ENCODE assay signal across 8 cellular contexts in the genomic region with DNA sequence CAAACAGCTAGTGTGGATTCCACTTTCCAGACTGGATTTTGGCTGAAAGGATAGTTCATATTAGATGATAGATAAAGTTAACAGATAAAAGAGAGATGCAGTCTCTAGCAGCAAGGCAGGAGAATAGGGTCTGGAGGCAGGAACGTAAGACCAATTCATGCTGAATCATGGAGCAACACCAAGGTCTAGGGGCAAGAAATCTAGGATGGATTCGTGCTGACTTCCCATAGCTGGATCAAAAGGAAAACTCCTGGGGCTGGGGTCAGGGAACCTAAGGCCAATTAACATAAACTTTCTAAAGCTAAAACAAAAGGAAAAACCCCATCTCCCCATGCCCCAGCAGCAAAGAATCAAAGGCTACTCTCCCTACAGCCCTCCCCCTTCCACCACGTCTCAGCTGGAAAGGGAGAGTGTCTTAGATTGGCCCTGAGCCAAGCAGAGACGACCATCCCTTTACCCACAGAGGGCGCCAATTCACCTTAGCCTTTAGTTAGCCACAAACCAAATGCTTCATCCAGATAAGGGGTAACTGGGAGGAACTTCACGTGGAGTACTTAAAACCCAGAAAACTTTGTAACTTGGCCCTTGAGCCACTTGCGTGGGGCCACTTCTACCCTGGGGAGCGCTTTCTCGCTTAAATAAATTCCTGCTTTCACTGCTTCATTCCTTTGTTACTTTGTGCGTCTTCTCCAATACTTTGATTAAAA. TPM values are rescaled to one million over a fixed set of nuclear protein-coding genes. Genes with fewer than 3 reads are reported as not detected.
DNase-seq lines count a peak whose midpoint lies in the region; ATAC-seq, FAIRE-seq and TF ChIP-seq lines count a peak whose summit lies in the region.

No MANE protein-coding gene starts in this region.

- in situ Hi-C loops in K562 (cut with MboI) = no loop called here
- in situ Hi-C loops in HepG2 (cut with HindIII; ENCODE audit: extremely low pct_ligation_motif_present, low pct_unique_long_range_greater_than_20kb) = no loop called here

- DNase-seq in GM12891 (ENCODE audit: insufficient read length, low spot score) (peak; percentile 12), NCI-H1930 (lab: John Stamatoyannopoulos, UW) (peak; percentile 5 to 44), T-helper 9 cell (peak; percentile 38), K562 (ENCODE audit: extremely low read depth in 1 of 4, low spot score in 3 of 4) (peak; percentile 89 to 97 (median 91)), HepG2 (ENCODE audit: low spot score) (peak; percentile 74)
- peak; percentile 5 for DNase-seq in stimulated activated CD8-positive, alpha-beta memory T cell treated with anti-CD3 and anti-CD28 coated beads, Interleukin-15, amount 100 ng/mL, for 24 hours (ENCODE audit: low read depth)

- H3K9me3 ChIP-seq in K562 (replicated peaks; ENCODE audit: control insufficient read depth, insufficient read depth, low read depth, low read length) (no peaks in the 10 kb centered on the region), HepG2 (ENCODE audit: low read length) (no peaks in the 10 kb centered on the region)

- no peak overlapping the region for H3K27ac ChIP-seq in K562 (ENCODE audit: extremely low read depth, low read depth, low read length)
- H3K27ac ChIP-seq in HepG2 (ENCODE audit: extremely low read length, insufficient read depth, low read length) = no peak overlapping the region

- peak; percentile 80 for TF ChIP-seq EP300 in K562 (IDR thresholded peaks at IDR 0.05; ENCODE audit: low read length)
- TF ChIP-seq EP300 in HepG2 (IDR thresholded peaks at IDR 0.05; ENCODE audit: low read depth in 2 of 2, low read length in 2 of 2) = no peak
- no peak for TF ChIP-seq EP300 in HepG2 (CRISPR knock-in tag; IDR thresholded peaks at IDR 0.05; ENCODE audit: borderline replicate concordance)

- intact Hi-C loops in K562 (cut with micrococcal nuclease) (loop anchor here (1.0 kb wide), 1 partner anchor 39 kb away; no protein-coding TSS in a partner anchor), HepG2 (cut with micrococcal nuclease; ENCODE audit: unreplicated experiment) (no loop called here)

- H3K4me3 ChIP-seq in K562 (no peak overlapping the region), HepG2 (replicated peaks in 1 of 3; ENCODE audit: insufficient read depth in 1 of 3, low read depth in 2 of 3, low read length in 3 of 3) (no peak overlapping the region)

- peak overlapping the region; percentile 33 for H3K4me2 ChIP-seq in K562 (ENCODE audit: insufficient read depth, low read length)
- H3K4me2 ChIP-seq in HepG2 (ENCODE audit: low read depth, low read length) = no peak overlapping the region

- H4K20me1 ChIP-seq in K562 (replicated peaks; ENCODE audit: control insufficient read depth, insufficient read depth, low read length) (no peaks in the 10 kb centered on the region; the same call in 1 of the 2 replicates), HepG2 (ENCODE audit: insufficient read depth, low read length) (no peaks in the 10 kb centered on the region)

- H3K9ac ChIP-seq in K562 (ENCODE audit: insufficient read depth in 1 of 2, low read depth in 2 of 2, low read length in 2 of 2) (no peak overlapping the region; a peak in 1 of 4 replicates), HepG2 (ENCODE audit: insufficient read depth, low read depth, low read length) (no peak overlapping the region)

- 1% methylated on average over 10 of the region's 10 CpGs for WGBS in K562 (ENCODE audit: insufficient coverage, low coverage, missing lambda C conversion rate)
- 20% methylated on average over 10 of the region's 10 CpGs for WGBS in HepG2 (ENCODE audit: low lambda C conversion rate)

- H3K79me2 ChIP-seq in K562 (ENCODE audit: control insufficient read depth, insufficient read depth, low read length) (no peaks in the 10 kb centered on the region), HepG2 (ENCODE audit: insufficient read depth, low read length) (no peaks in the 10 kb centered on the region)

- POLR2A ChIA-PET in K562 (lab: Yijun Ruan, JAX) (interaction anchor here (0.6 to 1.0 kb wide), 3 partner anchors 9 to 585 kb away, joined by 3 to 4 read pairs (median 4); no protein-coding TSS in a partner anchor), HepG2 (lab: Yijun Ruan, JAX) (no interaction called here)

- BruUV-seq in K562 (replicated peaks; lab: Mats Ljungman, UMichigan) (no TSS peak), HepG2 (replicated peaks; lab: Mats Ljungman, UMichigan) (no TSS peak)

- TF ChIP-seq RAD21 in K562 (CRISPR knock-in tag; conservative IDR thresholded peaks at IDR 0.05 in 1 of 2, IDR thresholded peaks at IDR 0.05 in 1 of 2) = peak; percentile 71 to 82
- TF ChIP-seq RAD21 in HepG2 (CRISPR knock-in tag; IDR thresholded peaks at IDR 0.05) = 0 out of 2 replicates have a peak, but pooled peaks have one; percentile 7

- H2AFZ ChIP-seq in K562 (ENCODE audit: low read depth, low read length) (peak overlapping the region; percentile 82), HepG2 (ENCODE audit: low read length) (no peak overlapping the region)

- TF ChIP-seq POLR2A in GM12891 (IDR thresholded peaks at IDR 0.05; ENCODE audit: low read depth, low read length) (no peak), K562 (conservative IDR thresholded peaks at IDR 0.05) (no peak), HepG2 (IDR thresholded peaks at IDR 0.05; ENCODE audit: insufficient read depth in 1 of 2, low read depth in 2 of 2, low read length in 2 of 2) (no peak)

- no peaks in the 10 kb centered on the region for H3K9me1 ChIP-seq in K562 (ENCODE audit: control insufficient read depth, insufficient read depth, low read length)

- H3K4me1 ChIP-seq in K562 (replicated peaks in 1 of 2; ENCODE audit: control insufficient read depth in 2 of 2, insufficient read depth in 2 of 2, low read length in 2 of 2) (peaks cover 0 to 8% of the 10 kb centered on the region in 2 experiments; a peak in 2 of 5 replicates), HepG2 (ENCODE audit: insufficient read depth, low read length) (no peaks in the 10 kb centered on the region)

- TF ChIP-seq CTCF in K562 (IDR thresholded peaks at IDR 0.05 in 2 of 3, conservative IDR thresholded peaks at IDR 0.05 in 1 of 3; ENCODE audit: insufficient read depth in 2 of 3, low read depth in 1 of 3, low read length in 3 of 3) (peak; percentile 87 to 94 (median 90)), HepG2 (CRISPR knock-in tag; IDR thresholded peaks at IDR 0.05) (peak; percentile 80)

- peak; percentile 87 for FAIRE-seq in GM12891 (lab: Jason Lieb, UNC)
- peak; percentile 100 for FAIRE-seq in K562 (lab: Jason Lieb, UNC)
- FAIRE-seq in HepG2 (lab: Jason Lieb, UNC) = peak; percentile 97

- ATAC-seq in K562 (peak; percentile 97), HepG2 (peak; percentile 89), HG02884 (IDR thresholded peaks at IDR 0.05; ENCODE audit: unreplicated experiment) (no peak), HG03095 (IDR thresholded peaks at IDR 0.05; ENCODE audit: unreplicated experiment) (no peak)

- peaks cover 21 to 47% of the 10 kb centered on the region in 2 experiments; a peak in 4 of 5 replicates for H3K27me3 ChIP-seq in K562 (ENCODE audit: control insufficient read depth in 2 of 2, insufficient read depth in 2 of 2, low read length in 2 of 2)
- H3K27me3 ChIP-seq in HepG2 (ENCODE audit: control insufficient read depth in 1 of 2, insufficient read depth in 2 of 2, low read length in 2 of 2) = peaks cover 3 to 41% of the 10 kb centered on the region in 2 experiments; a peak in 4 of 5 replicates

- CTCF ChIA-PET in K562 (lab: Yijun Ruan, JAX; ENCODE audit: low intra/inter-chr PET ratio) (interaction anchor here (0.8 to 2.2 kb wide), 3 partner anchors 10 to 40 kb away, joined by 3 to 16 read pairs (median 3); no protein-coding TSS in a partner anchor), HepG2 (lab: Yijun Ruan, JAX; ENCODE audit: low intra/inter-chr PET ratio, low total read pairs) (interaction anchor here (1.3 to 1.7 kb wide), 2 partner anchors 40 to 403 kb away, joined by 3 to 5 read pairs; no protein-coding TSS in a partner anchor)

- H3K36me3 ChIP-seq in K562 (ENCODE audit: control insufficient read depth, insufficient read depth, low read length) = no peaks in the 10 kb centered on the region
- H3K36me3 ChIP-seq in HepG2 (replicated peaks in 1 of 2; ENCODE audit: control insufficient read depth in 1 of 2, insufficient read depth in 2 of 2, low read length in 2 of 2) = no peaks in the 10 kb centered on the region

RNA-seq across cellular contexts. Expression of gene TREM1, which starts 7.6 kb away (rescaled TPM):
- polyA plus RNA-seq in GM12891 (2012; ENCODE audit: low read depth, missing spikeins) = 0.78 TPM
- not detected in 2 replicates for total RNA-seq in K562 (2011; cell fraction: chromatin; rRNA removed; ENCODE audit: low replicate concordance)
- total RNA-seq in K562 (2011; cell fraction: nucleolus; rRNA removed) = not detected in 2 replicates
- total RNA-seq in K562 (2011; cell fraction: nucleoplasm; rRNA removed) = not detected in 2 replicates
- not detected in 2 replicates for total RNA-seq in K562 (2014; rRNA removed)
- total RNA-seq in K562 (2014; rRNA removed; fragmentation: Illumina TruSeq; extraction: Trizol) = not detected in 2 replicates
- not detected in 2 replicates for total RNA-seq in K562 (2015; rRNA removed; fragmentation: Illumina TruSeq; extraction: Trizol)
- total RNA-seq in K562 (2021) = not detected in 2 replicates
- polyA plus RNA-seq in K562 (2011; rRNA removed) = not detected in 2 replicates
- polyA plus RNA-seq in K562 (2011; cell fraction: cytosol; rRNA removed) = not detected in 2 replicates
- polyA plus RNA-seq in K562 (2011; cell fraction: nucleus; rRNA removed) = not detected in 2 replicates
- 0.55 TPM in 1 of 2 replicates, not detected in the other for polyA plus RNA-seq in K562 (2012)
- not detected in 2 replicates for polyA plus RNA-seq in K562 (2014; fragmentation: Illumina TruSeq; extraction: Trizol)
- polyA plus RNA-seq in K562 (2014; fragmentation: Nextera tagmentation; extraction: Ambion mirVana) = not detected
- polyA plus RNA-seq in K562 (2014; rRNA removed) = not detected in 2 replicates
- polyA minus RNA-seq in K562 (2011; rRNA and poly(A)+ RNA removed) = not detected in 2 replicates
- not detected in 2 replicates for polyA minus RNA-seq in K562 (2011; cell fraction: cytosol; rRNA and poly(A)+ RNA removed)
- polyA minus RNA-seq in K562 (2011; cell fraction: nucleus; rRNA and poly(A)+ RNA removed) = not detected in 2 replicates
- total RNA-seq in HepG2 (2016; rRNA removed; fragmentation: Illumina TruSeq; extraction: Trizol) = not detected in 2 replicates
- total RNA-seq in HepG2 (2016; cell fraction: cytosol; rRNA removed; fragmentation: Illumina TruSeq; extraction: Trizol; ENCODE audit: low read depth) = not detected in 2 replicates
- not detected in 2 replicates for total RNA-seq in HepG2 (2016; cell fraction: insoluble cytoplasmic fraction; rRNA removed; fragmentation: Illumina TruSeq; extraction: Trizol)
- not detected in 2 replicates for total RNA-seq in HepG2 (2016; cell fraction: membrane; rRNA removed; fragmentation: Illumina TruSeq; extraction: Trizol)
- not detected in 2 replicates for total RNA-seq in HepG2 (2016; cell fraction: nucleus; rRNA removed; fragmentation: Illumina TruSeq; extraction: Trizol)
- polyA plus RNA-seq in HepG2 (2011; rRNA removed) = 0.27 and 0.49 TPM in 2 replicates
- polyA plus RNA-seq in HepG2 (2011; cell fraction: cytosol; rRNA removed) = 0.17 and 0.40 TPM in 2 replicates
- polyA plus RNA-seq in HepG2 (2011; cell fraction: nucleus; rRNA removed) = not detected in 2 replicates
- polyA plus RNA-seq in HepG2 (2012) = not detected in 2 replicates
- polyA plus RNA-seq in HepG2 (2016; cell fraction: cytosol; fragmentation: Illumina TruSeq; extraction: Trizol; ENCODE audit: low read depth) = not detected in 2 replicates
- not detected in 2 replicates for polyA plus RNA-seq in HepG2 (2016; cell fraction: insoluble cytoplasmic fraction; fragmentation: Illumina TruSeq; extraction: Trizol; ENCODE audit: low read depth)
- not detected in 2 replicates for polyA plus RNA-seq in HepG2 (2016; cell fraction: membrane; fragmentation: Illumina TruSeq; extraction: Trizol; ENCODE audit: low read depth)
- not detected in 2 replicates for polyA plus RNA-seq in HepG2 (2016; cell fraction: nucleus; fragmentation: Illumina TruSeq; extraction: Trizol; ENCODE audit: insufficient read depth, low read depth)
- not detected in 2 replicates for polyA minus RNA-seq in HepG2 (2011; rRNA and poly(A)+ RNA removed; ENCODE audit: low replicate concordance)
- not detected in 2 replicates for polyA minus RNA-seq in HepG2 (2011; cell fraction: cytosol; rRNA and poly(A)+ RNA removed)
- polyA minus RNA-seq in HepG2 (2011; cell fraction: nucleus; rRNA and poly(A)+ RNA removed) = not detected in 2 replicates

RNA-seq across cellular contexts. Expression of gene TREML4, which starts 50.7 kb away (rescaled TPM):
- polyA plus RNA-seq in GM12891 (2012; ENCODE audit: low read depth, missing spikeins) = 0.06 TPM
- total RNA-seq in K562 (2011; cell fraction: chromatin; rRNA removed; ENCODE audit: low replicate concordance) = not detected in 2 replicates
- not detected in 2 replicates for total RNA-seq in K562 (2011; cell fraction: nucleolus; rRNA removed)
- not detected in 2 replicates for total RNA-seq in K562 (2011; cell fraction: nucleoplasm; rRNA removed)
- total RNA-seq in K562 (2014; rRNA removed) = not detected in 2 replicates
- not detected in 2 replicates for total RNA-seq in K562 (2014; rRNA removed; fragmentation: Illumina TruSeq; extraction: Trizol)
- total RNA-seq in K562 (2015; rRNA removed; fragmentation: Illumina TruSeq; extraction: Trizol) = not detected in 2 replicates
- total RNA-seq in K562 (2021) = not detected in 2 replicates
- polyA plus RNA-seq in K562 (2011; rRNA removed) = not detected in 2 replicates
- polyA plus RNA-seq in K562 (2011; cell fraction: cytosol; rRNA removed) = not detected in 2 replicates
- not detected in 2 replicates for polyA plus RNA-seq in K562 (2011; cell fraction: nucleus; rRNA removed)
- not detected in 2 replicates for polyA plus RNA-seq in K562 (2012)
- not detected in 2 replicates for polyA plus RNA-seq in K562 (2014; fragmentation: Illumina TruSeq; extraction: Trizol)
- polyA plus RNA-seq in K562 (2014; fragmentation: Nextera tagmentation; extraction: Ambion mirVana) = not detected
- polyA plus RNA-seq in K562 (2014; rRNA removed) = not detected in 2 replicates
- not detected in 2 replicates for polyA minus RNA-seq in K562 (2011; rRNA and poly(A)+ RNA removed)
- not detected in 2 replicates for polyA minus RNA-seq in K562 (2011; cell fraction: cytosol; rRNA and poly(A)+ RNA removed)
- not detected in 2 replicates for polyA minus RNA-seq in K562 (2011; cell fraction: nucleus; rRNA and poly(A)+ RNA removed)
- total RNA-seq in HepG2 (2016; rRNA removed; fragmentation: Illumina TruSeq; extraction: Trizol) = not detected in 2 replicates
- not detected in 2 replicates for total RNA-seq in HepG2 (2016; cell fraction: cytosol; rRNA removed; fragmentation: Illumina TruSeq; extraction: Trizol; ENCODE audit: low read depth)
- not detected in 2 replicates for total RNA-seq in HepG2 (2016; cell fraction: insoluble cytoplasmic fraction; rRNA removed; fragmentation: Illumina TruSeq; extraction: Trizol)
- total RNA-seq in HepG2 (2016; cell fraction: membrane; rRNA removed; fragmentation: Illumina TruSeq; extraction: Trizol) = not detected in 2 replicates
- not detected in 2 replicates for total RNA-seq in HepG2 (2016; cell fraction: nucleus; rRNA removed; fragmentation: Illumina TruSeq; extraction: Trizol)
- polyA plus RNA-seq in HepG2 (2011; rRNA removed) = not detected in 2 replicates
- not detected in 2 replicates for polyA plus RNA-seq in HepG2 (2011; cell fraction: cytosol; rRNA removed)
- not detected in 2 replicates for polyA plus RNA-seq in HepG2 (2011; cell fraction: nucleus; rRNA removed)
- not detected in 2 replicates for polyA plus RNA-seq in HepG2 (2012)
- not detected in 2 replicates for polyA plus RNA-seq in HepG2 (2016; cell fraction: cytosol; fragmentation: Illumina TruSeq; extraction: Trizol; ENCODE audit: low read depth)
- polyA plus RNA-seq in HepG2 (2016; cell fraction: insoluble cytoplasmic fraction; fragmentation: Illumina TruSeq; extraction: Trizol; ENCODE audit: low read depth) = not detected in 2 replicates
- not detected in 2 replicates for polyA plus RNA-seq in HepG2 (2016; cell fraction: membrane; fragmentation: Illumina TruSeq; extraction: Trizol; ENCODE audit: low read depth)
- not detected in 2 replicates for polyA plus RNA-seq in HepG2 (2016; cell fraction: nucleus; fragmentation: Illumina TruSeq; extraction: Trizol; ENCODE audit: insufficient read depth, low read depth)
- polyA minus RNA-seq in HepG2 (2011; rRNA and poly(A)+ RNA removed; ENCODE audit: low replicate concordance) = not detected in 2 replicates
- not detected in 2 replicates for polyA minus RNA-seq in HepG2 (2011; cell fraction: cytosol; rRNA and poly(A)+ RNA removed)
- not detected in 2 replicates for polyA minus RNA-seq in HepG2 (2011; cell fraction: nucleus; rRNA and poly(A)+ RNA removed)

RNA-seq across cellular contexts. Expression of gene NCR2, which starts 56.6 kb away (rescaled TPM):
- 0.68 TPM for polyA plus RNA-seq in GM12891 (2012; ENCODE audit: low read depth, missing spikeins)
- not detected in 2 replicates for total RNA-seq in K562 (2011; cell fraction: chromatin; rRNA removed; ENCODE audit: low replicate concordance)
- total RNA-seq in K562 (2011; cell fraction: nucleolus; rRNA removed) = not detected in 2 replicates
- not detected in 2 replicates for total RNA-seq in K562 (2011; cell fraction: nucleoplasm; rRNA removed)
- not detected in 2 replicates for total RNA-seq in K562 (2014; rRNA removed)
- not detected in 2 replicates for total RNA-seq in K562 (2014; rRNA removed; fragmentation: Illumina TruSeq; extraction: Trizol)
- not detected in 2 replicates for total RNA-seq in K562 (2015; rRNA removed; fragmentation: Illumina TruSeq; extraction: Trizol)
- not detected in 2 replicates for total RNA-seq in K562 (2021)
- polyA plus RNA-seq in K562 (2011; rRNA removed) = not detected in 2 replicates
- polyA plus RNA-seq in K562 (2011; cell fraction: cytosol; rRNA removed) = not detected in 2 replicates
- polyA plus RNA-seq in K562 (2011; cell fraction: nucleus; rRNA removed) = not detected in 2 replicates
- polyA plus RNA-seq in K562 (2012) = not detected in 2 replicates
- polyA plus RNA-seq in K562 (2014; fragmentation: Illumina TruSeq; extraction: Trizol) = not detected in 2 replicates
- not detected for polyA plus RNA-seq in K562 (2014; fragmentation: Nextera tagmentation; extraction: Ambion mirVana)
- not detected in 2 replicates for polyA plus RNA-seq in K562 (2014; rRNA removed)
- polyA minus RNA-seq in K562 (2011; rRNA and poly(A)+ RNA removed) = not detected in 2 replicates
- polyA minus RNA-seq in K562 (2011; cell fraction: cytosol; rRNA and poly(A)+ RNA removed) = not detected in 2 replicates
- not detected in 2 replicates for polyA minus RNA-seq in K562 (2011; cell fraction: nucleus; rRNA and poly(A)+ RNA removed)
- total RNA-seq in HepG2 (2016; rRNA removed; fragmentation: Illumina TruSeq; extraction: Trizol) = not detected in 2 replicates
- total RNA-seq in HepG2 (2016; cell fraction: cytosol; rRNA removed; fragmentation: Illumina TruSeq; extraction: Trizol; ENCODE audit: low read depth) = not detected in 2 replicates
- not detected in 2 replicates for total RNA-seq in HepG2 (2016; cell fraction: insoluble cytoplasmic fraction; rRNA removed; fragmentation: Illumina TruSeq; extraction: Trizol)
- total RNA-seq in HepG2 (2016; cell fraction: membrane; rRNA removed; fragmentation: Illumina TruSeq; extraction: Trizol) = not detected in 2 replicates
- not detected in 2 replicates for total RNA-seq in HepG2 (2016; cell fraction: nucleus; rRNA removed; fragmentation: Illumina TruSeq; extraction: Trizol)
- polyA plus RNA-seq in HepG2 (2011; rRNA removed) = not detected in 2 replicates
- not detected in 2 replicates for polyA plus RNA-seq in HepG2 (2011; cell fraction: cytosol; rRNA removed)
- polyA plus RNA-seq in HepG2 (2011; cell fraction: nucleus; rRNA removed) = not detected in 2 replicates
- not detected in 2 replicates for polyA plus RNA-seq in HepG2 (2012)
- polyA plus RNA-seq in HepG2 (2016; cell fraction: cytosol; fragmentation: Illumina TruSeq; extraction: Trizol; ENCODE audit: low read depth) = not detected in 2 replicates
- polyA plus RNA-seq in HepG2 (2016; cell fraction: insoluble cytoplasmic fraction; fragmentation: Illumina TruSeq; extraction: Trizol; ENCODE audit: low read depth) = not detected in 2 replicates
- polyA plus RNA-seq in HepG2 (2016; cell fraction: membrane; fragmentation: Illumina TruSeq; extraction: Trizol; ENCODE audit: low read depth) = not detected in 2 replicates
- polyA plus RNA-seq in HepG2 (2016; cell fraction: nucleus; fragmentation: Illumina TruSeq; extraction: Trizol; ENCODE audit: insufficient read depth, low read depth) = not detected in 2 replicates
- not detected in 2 replicates for polyA minus RNA-seq in HepG2 (2011; rRNA and poly(A)+ RNA removed; ENCODE audit: low replicate concordance)
- not detected in 2 replicates for polyA minus RNA-seq in HepG2 (2011; cell fraction: cytosol; rRNA and poly(A)+ RNA removed)
- not detected in 2 replicates for polyA minus RNA-seq in HepG2 (2011; cell fraction: nucleus; rRNA and poly(A)+ RNA removed)

Comparison
In these comparisons a context has a peak if more than half of its experiments do, and no peak if none do; other contexts are left out.
1. DNase-seq: peak in every context shown above with its lines; median percentile 91 in K562; 74 in HepG2; 38 in T-helper 9 cell; 24 in NCI-H1930; 12 in GM12891; 5 in stimulated activated CD8-positive, alpha-beta memory T cell treated with anti-CD3 and anti-CD28 coated beads, Interleukin-15, amount 100 ng/mL, for 24 hours.
2. ATAC-seq: peak in K562 (single experiment) and HepG2 (single experiment); none in HG02884 (single experiment) and HG03095 (single experiment).